10 cellular contexts compared by ENCODE assay signal in the genomic region with DNA sequence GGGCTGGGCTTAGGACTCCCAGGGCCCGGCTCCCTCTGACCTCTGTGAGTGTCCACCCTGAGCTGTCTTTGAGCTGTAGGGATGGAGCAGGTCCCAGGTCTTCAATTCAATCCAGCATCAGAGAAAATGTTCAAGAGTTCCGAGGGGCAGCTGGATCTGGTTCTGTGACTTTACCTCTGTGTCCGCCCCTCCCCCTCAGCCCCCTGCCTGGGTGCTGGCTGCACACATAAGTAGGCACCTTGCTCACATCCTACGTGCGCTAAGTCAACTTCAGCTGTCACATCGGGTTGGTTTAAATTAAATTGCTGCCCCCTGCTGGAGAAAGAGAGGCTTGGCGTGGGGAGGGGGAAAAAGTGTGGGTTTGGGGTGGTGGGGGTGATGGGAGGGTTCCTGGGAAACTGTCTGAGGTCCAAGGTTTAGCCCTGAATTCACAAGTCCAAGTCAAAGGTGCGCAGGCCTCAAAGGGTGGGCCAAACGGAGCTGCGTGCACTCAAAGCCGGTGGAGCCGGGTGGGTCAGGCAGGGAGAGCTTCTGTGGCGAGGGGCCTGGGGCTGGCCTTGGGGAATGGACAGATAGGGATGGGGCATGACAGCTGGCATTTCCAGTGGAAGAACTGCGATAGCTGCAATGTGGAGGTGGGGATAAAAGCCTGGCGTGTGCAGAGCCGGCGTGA. TPM values are rescaled to one million over a fixed set of nuclear protein-coding genes. Genes with fewer than 3 reads are reported as not detected.
DNase-seq lines count a peak whose midpoint lies in the region; TF ChIP-seq lines count a peak whose summit lies in the region.
"Had no signal": no experiment of that assay in that cellular context is flagged by ENCODE, and none has a peak within 500 bp of the region (broad histone marks: within the 10 kb centered on the region; RNA-seq: fewer than 3 reads in every experiment).

No MANE protein-coding gene starts in this region.

- CTCF ChIA-PET in activated naive CD4-positive, alpha-beta T cell treated with anti-CD3 and anti-CD28 coated beads for 36 hours (lab: Charles Lee), result interaction anchor here (0.6 to 4.4 kb wide), 20 partner anchors 9 to 426 kb away, joined by 3 to 53 read pairs (median 5); a partner anchor contains a TSS

- no peak overlapping the region for H3K4me3 ChIP-seq in fibroblast of villous mesenchyme (ENCODE audit: low read depth, low read length)
- H3K4me3 ChIP-seq: SJSA1 had no signal

- H3K9me3 Mint-ChIP-seq in activated naive CD4-positive, alpha-beta T cell treated with anti-CD3 and anti-CD28 coated beads for 36 hours, result no peaks in the 10 kb centered on the region
- H3K9me3 Mint-ChIP-seq: central memory CD8-positive, alpha-beta T cell had no signal

- DNase-seq in activated naive CD4-positive, alpha-beta T cell treated with anti-CD3 and anti-CD28 coated beads for 36 hours, result peak; percentile 38
- no peak for DNase-seq in activated naive CD4-positive, alpha-beta T cell treated with anti-CD3 and anti-CD28 coated beads, Interleukin-2, amount 50 U/mL, for 16 hours
- DNase-seq in OCI-M1 (lab: John Stamatoyannopoulos, UW), result peak; percentile 20
- DNase-seq in fibroblast of villous mesenchyme (ENCODE audit: low read depth), result peak; percentile 30
- DNase-seq in stimulated activated CD8-positive, alpha-beta memory T cell treated with anti-CD3 and anti-CD28 coated beads, Interleukin-4, amount 100 ng/mL, for 48 hours, result peak; percentile 37
- DNase-seq in activated CD8-positive, alpha-beta memory T cell treated with anti-CD3 and anti-CD28 coated beads, Interleukin-2, amount 50 U/mL, for 4 hours, result no peak
- DNase-seq in posterior vena cava (ENCODE audit: low spot score), result no peak
- DNase-seq in H4 (ENCODE audit: low spot score), result no peak

- TF ChIP-seq CTCF in fibroblast of villous mesenchyme (IDR thresholded peaks at IDR 0.05; ENCODE audit: insufficient read depth, low read depth, low read length), result peak; percentile 56

- no peak overlapping the region for H3K4me3 Mint-ChIP-seq in activated naive CD4-positive, alpha-beta T cell treated with anti-CD3 and anti-CD28 coated beads for 36 hours
- H3K4me3 Mint-ChIP-seq: central memory CD8-positive, alpha-beta T cell had no signal

- no peaks in the 10 kb centered on the region for H3K36me3 Mint-ChIP-seq in activated naive CD4-positive, alpha-beta T cell treated with anti-CD3 and anti-CD28 coated beads for 36 hours (ENCODE audit: low read depth)

- intact Hi-C loops in activated naive CD4-positive, alpha-beta T cell treated with anti-CD3 and anti-CD28 coated beads for 36 hours (cut with micrococcal nuclease), result no loop called here
- intact Hi-C loops in posterior vena cava (cut with DNase I), result no loop called here

- no peak overlapping the region for H3K27ac Mint-ChIP-seq in activated naive CD4-positive, alpha-beta T cell treated with anti-CD3 and anti-CD28 coated beads for 36 hours

- H3K4me1 Mint-ChIP-seq in activated naive CD4-positive, alpha-beta T cell treated with anti-CD3 and anti-CD28 coated beads for 36 hours (ENCODE audit: low read depth), result peaks cover 10% of the 10 kb centered on the region

- H3K27me3 Mint-ChIP-seq in activated naive CD4-positive, alpha-beta T cell treated with anti-CD3 and anti-CD28 coated beads for 36 hours (ENCODE audit: low read depth), result no peaks in the 10 kb centered on the region

RNA-seq across cellular contexts. Expression of a gene that starts 3.0 kb away (rescaled TPM):
- not detected for total RNA-seq in activated naive CD4-positive, alpha-beta T cell treated with anti-CD3 and anti-CD28 coated beads for 36 hours
- total RNA-seq in fibroblast of villous mesenchyme (not detected in 2 replicates), posterior vena cava (not detected)
- not detected in 2 replicates for total RNA-seq in H4 (2014; rRNA removed; shearing (Covaris generic))
- total RNA-seq: SJSA1 had no signal

RNA-seq across cellular contexts. Expression of a gene that starts 11.0 kb away (rescaled TPM):
- total RNA-seq in activated naive CD4-positive, alpha-beta T cell treated with anti-CD3 and anti-CD28 coated beads for 36 hours, result under 1 TPM; 0.40 to 0.48 TPM
- total RNA-seq in fibroblast of villous mesenchyme (0.86 and 1.3 TPM in 2 replicates), posterior vena cava (not detected)
- not detected in 2 replicates for total RNA-seq in H4 (2014; rRNA removed; shearing (Covaris generic))
- total RNA-seq: SJSA1 had no signal

RNA-seq across cellular contexts. Expression of a gene that starts 12.3 kb away (rescaled TPM):
- total RNA-seq in activated naive CD4-positive, alpha-beta T cell treated with anti-CD3 and anti-CD28 coated beads for 36 hours, result not detected
- total RNA-seq in fibroblast of villous mesenchyme (not detected in 2 replicates), posterior vena cava (not detected)
- total RNA-seq in H4 (2014; rRNA removed; shearing (Covaris generic)), result not detected in 2 replicates
- total RNA-seq: SJSA1 had no signal

Comparison
In these comparisons a context has a peak if more than half of its experiments do, and no peak if none do; other contexts are left out.
1. DNase-seq: peak in activated naive CD4-positive, alpha-beta T cell treated with anti-CD3 and anti-CD28 coated beads for 36 hours (single experiment), OCI-M1 (single experiment), fibroblast of villous mesenchyme (single experiment) and stimulated activated CD8-positive, alpha-beta memory T cell treated with anti-CD3 and anti-CD28 coated beads, Interleukin-4, amount 100 ng/mL, for 48 hours (single experiment); none in activated naive CD4-positive, alpha-beta T cell treated with anti-CD3 and anti-CD28 coated beads, Interleukin-2, amount 50 U/mL, for 16 hours (single experiment), activated CD8-positive, alpha-beta memory T cell treated with anti-CD3 and anti-CD28 coated beads, Interleukin-2, amount 50 U/mL, for 4 hours (single experiment), posterior vena cava (single experiment) and H4 (single experiment).